14 cellular contexts compared by ENCODE assay signal in the genomic region with DNA sequence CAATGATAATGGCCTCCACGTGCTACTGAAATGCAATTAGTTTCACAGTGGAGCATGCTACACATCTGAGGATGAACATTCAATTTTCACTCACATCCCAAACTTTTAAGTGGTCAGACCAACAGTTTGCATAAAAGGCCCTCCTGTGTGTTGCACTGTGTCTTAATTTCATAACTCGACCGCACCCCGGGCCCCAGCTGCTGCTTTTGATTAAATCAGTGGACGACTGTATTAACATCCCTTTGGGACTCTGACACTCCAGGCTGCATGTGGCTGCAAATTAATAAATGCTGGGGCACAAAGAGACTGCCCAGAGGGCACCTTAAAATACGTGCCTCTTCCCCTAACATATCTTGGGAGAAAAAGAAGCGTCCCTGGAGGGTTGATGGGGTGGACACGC. TPM values are rescaled to one million over a fixed set of nuclear protein-coding genes. Genes with fewer than 3 reads are reported as not detected.
DNase-seq lines count a peak whose midpoint lies in the region; ATAC-seq and TF ChIP-seq lines count a peak whose summit lies in the region.
"Had no signal": no experiment of that assay in that cellular context is flagged by ENCODE, and none has a peak within 500 bp of the region (broad histone marks: within the 10 kb centered on the region; RNA-seq: fewer than 3 reads in every experiment).

No MANE protein-coding gene starts in this region.

- H3K79me2 ChIP-seq in DND-41 (ENCODE audit: insufficient read depth, low read length) (no peaks in the 10 kb centered on the region), MM.1S (ENCODE audit: low read length) (no peaks in the 10 kb centered on the region), Karpas-422 (ENCODE audit: low read length) (no peaks in the 10 kb centered on the region)

- intact Hi-C loops in esophagus muscularis mucosa (cut with DNase I), result no loop called here

- no peak for TF ChIP-seq EP300 in esophagus muscularis mucosa (IDR thresholded peaks at IDR 0.05)

- no peak overlapping the region for H3K4me3 Mint-ChIP-seq in activated naive CD8-positive, alpha-beta T cell treated with anti-CD3 and anti-CD28 coated beads, Interleukin-2, amount 50 U/mL, for 24 hours

- no peak overlapping the region for H3K4me2 ChIP-seq in DND-41 (ENCODE audit: insufficient read depth, low read length)
- H3K4me2 ChIP-seq in MM.1S (ENCODE audit: low read depth, low read length), result no peak overlapping the region
- H3K4me2 ChIP-seq in Karpas-422 (ENCODE audit: low read depth, low read length, poor library complexity, severe bottlenecking), result no peak overlapping the region

- H4K20me1 ChIP-seq in DND-41 (ENCODE audit: insufficient read depth, low read length) (no peaks in the 10 kb centered on the region), MM.1S (ENCODE audit: insufficient read depth, low read length) (no peaks in the 10 kb centered on the region), Karpas-422 (ENCODE audit: insufficient read depth, low read depth, low read length) (no peaks in the 10 kb centered on the region)

- no peak overlapping the region for H3K4me3 ChIP-seq in DND-41 (ENCODE audit: low read depth in 1 of 2, low read length in 2 of 2)
- H3K4me3 ChIP-seq in MM.1S (ENCODE audit: low read length), result no peak overlapping the region
- H3K4me3 ChIP-seq in esophagus muscularis mucosa, result no peak overlapping the region
- no peak overlapping the region for H3K4me3 ChIP-seq in Karpas-422 (ENCODE audit: low read length)
- H3K4me3 ChIP-seq: right lobe of liver, suprapubic skin had no signal

- H3K9me2 ChIP-seq in MM.1S (replicated peaks; ENCODE audit: insufficient read depth, low read length) (no peaks in the 10 kb centered on the region), Karpas-422 (replicated peaks; ENCODE audit: insufficient read depth, low read length) (no peaks in the 10 kb centered on the region)

- H3K27ac Mint-ChIP-seq in activated naive CD8-positive, alpha-beta T cell treated with anti-CD3 and anti-CD28 coated beads, Interleukin-2, amount 50 U/mL, for 24 hours, result peak overlapping the region; percentile 25

- H3K9ac ChIP-seq in DND-41 (ENCODE audit: low read depth, low read length), result no peak overlapping the region
- H3K9ac ChIP-seq in MM.1S (ENCODE audit: low read length), result no peak overlapping the region
- H3K9ac ChIP-seq in Karpas-422 (ENCODE audit: low read length), result no peak overlapping the region

- TF ChIP-seq CTCF in DND-41 (IDR thresholded peaks at IDR 0.05; ENCODE audit: borderline replicate concordance, extremely low read depth, low read length, poor library complexity, severe bottlenecking) (no peak), MM.1S (IDR thresholded peaks at IDR 0.05; ENCODE audit: low read length) (no peak), esophagus muscularis mucosa (IDR thresholded peaks at IDR 0.05) (no peak)

- peaks cover 21% of the 10 kb centered on the region for H3K36me3 Mint-ChIP-seq in activated naive CD8-positive, alpha-beta T cell treated with anti-CD3 and anti-CD28 coated beads, Interleukin-2, amount 50 U/mL, for 24 hours (ENCODE audit: low read depth)

- WGBS in esophagus muscularis mucosa, result 69% methylated on average over 8 of the region's 8 CpGs

- peak; percentile 9 to 10 for DNase-seq in AML-193 (lab: John Stamatoyannopoulos, UW)
- DNase-seq in DND-41, result no peak
- DNase-seq in activated naive CD8-positive, alpha-beta T cell treated with anti-CD3 and anti-CD28 coated beads, Interleukin-2, amount 50 U/mL, for 24 hours, result no peak
- no peak for DNase-seq in MM.1S
- DNase-seq in esophagus muscularis mucosa (ENCODE audit: extremely low spot score), result no peak
- DNase-seq in Karpas-422, result no peak
- DNase-seq: IMR-90, NCI-H1694, NCI-H748 treated with DMSO at 0.1 percent for 48 hours, right lobe of liver, Right ventricle myocardium superior had no signal

- peak overlapping the region; percentile 63 for H2AFZ ChIP-seq in DND-41 (ENCODE audit: low read depth, low read length)
- H2AFZ ChIP-seq in MM.1S (ENCODE audit: low read length), result no peak overlapping the region
- no peak overlapping the region for H2AFZ ChIP-seq in Karpas-422 (ENCODE audit: low read length)

- H3K4me1 Mint-ChIP-seq in activated naive CD8-positive, alpha-beta T cell treated with anti-CD3 and anti-CD28 coated beads, Interleukin-2, amount 50 U/mL, for 24 hours, result peaks cover 11% of the 10 kb centered on the region

- H3K4me1 ChIP-seq in DND-41 (ENCODE audit: insufficient read depth, low read length), result peaks cover 14% of the 10 kb centered on the region
- H3K4me1 ChIP-seq in MM.1S (ENCODE audit: low read length), result no peaks in the 10 kb centered on the region
- H3K4me1 ChIP-seq in esophagus muscularis mucosa, result no peaks in the 10 kb centered on the region
- no peaks in the 10 kb centered on the region for H3K4me1 ChIP-seq in Karpas-422 (ENCODE audit: low read length)
- H3K4me1 ChIP-seq: right lobe of liver, suprapubic skin had no signal

- H3K36me3 ChIP-seq in DND-41 (ENCODE audit: insufficient read depth, low read length), result peaks cover 2% of the 10 kb centered on the region; the same call in 1 of the 2 replicates
- no peaks in the 10 kb centered on the region for H3K36me3 ChIP-seq in MM.1S (replicated peaks; ENCODE audit: insufficient read depth, low read length)
- H3K36me3 ChIP-seq in esophagus muscularis mucosa, result peaks cover 18 to 51% (median 23%) of the 10 kb centered on the region in 4 donors
- no peaks in the 10 kb centered on the region for H3K36me3 ChIP-seq in Karpas-422 (ENCODE audit: insufficient read depth, low read length)
- H3K36me3 ChIP-seq: right lobe of liver had no signal

- H3K27ac ChIP-seq in DND-41 (ENCODE audit: low read length) (peak overlapping the region; percentile 44), MM.1S (ENCODE audit: low read length) (no peak overlapping the region), esophagus muscularis mucosa (replicated peaks in 1 of 4) (no peak overlapping the region), Karpas-422 (ENCODE audit: low read length) (no peak overlapping the region)
- H3K27ac ChIP-seq: right lobe of liver, suprapubic skin had no signal

- no peaks in the 10 kb centered on the region for H3F3A ChIP-seq in MM.1S (ENCODE audit: insufficient read depth, low read length)

- H3K9me3 ChIP-seq in DND-41 (ENCODE audit: insufficient read depth, low read length, severe bottlenecking), result no peaks in the 10 kb centered on the region
- no peaks in the 10 kb centered on the region for H3K9me3 ChIP-seq in MM.1S (replicated peaks; ENCODE audit: insufficient read depth, low read length)
- H3K9me3 ChIP-seq in esophagus muscularis mucosa, result no peaks in the 10 kb centered on the region
- no peaks in the 10 kb centered on the region for H3K9me3 ChIP-seq in Karpas-422 (ENCODE audit: low read length)
- H3K9me3 ChIP-seq: right lobe of liver, suprapubic skin had no signal

- no peak for TF ChIP-seq POLR2A in esophagus muscularis mucosa (IDR thresholded peaks at IDR 0.05; ENCODE audit: low read depth)

- no peaks in the 10 kb centered on the region for H3K27me3 Mint-ChIP-seq in activated naive CD8-positive, alpha-beta T cell treated with anti-CD3 and anti-CD28 coated beads, Interleukin-2, amount 50 U/mL, for 24 hours

- ATAC-seq in DND-41 (ENCODE audit: insufficient read depth, low read depth) (no peak), HG03342 (IDR thresholded peaks at IDR 0.05; ENCODE audit: unreplicated experiment) (peak; percentile 8), HG02798 (IDR thresholded peaks at IDR 0.05; ENCODE audit: poor library complexity, unreplicated experiment) (no peak)
- no peak for ATAC-seq in activated naive CD8-positive, alpha-beta T cell treated with anti-CD3 and anti-CD28 coated beads, Interleukin-2, amount 50 U/mL, for 24 hours
- ATAC-seq: right lobe of liver had no signal

- H3K9me3 Mint-ChIP-seq in activated naive CD8-positive, alpha-beta T cell treated with anti-CD3 and anti-CD28 coated beads, Interleukin-2, amount 50 U/mL, for 24 hours, result no peaks in the 10 kb centered on the region

- H3K27me3 ChIP-seq in DND-41 (ENCODE audit: insufficient read depth, low read length, poor library complexity), result no peaks in the 10 kb centered on the region
- no peaks in the 10 kb centered on the region for H3K27me3 ChIP-seq in MM.1S (replicated peaks; ENCODE audit: insufficient read depth, low read length)
- no peaks in the 10 kb centered on the region for H3K27me3 ChIP-seq in esophagus muscularis mucosa
- H3K27me3 ChIP-seq in Karpas-422 (ENCODE audit: low read length), result no peaks in the 10 kb centered on the region
- H3K27me3 ChIP-seq: right lobe of liver, suprapubic skin had no signal

RNA-seq across cellular contexts. Expression of a gene that starts 18.8 kb away (rescaled TPM):
- 10 to 100 TPM; 29.9 to 47.2 (median 35.2) TPM for total RNA-seq in esophagus muscularis mucosa
- 13.1 and 19.6 TPM in 2 replicates for total RNA-seq in Karpas-422 (2014; rRNA removed; shearing (Covaris generic); ENCODE audit: low replicate concordance)

Comparison
In these comparisons a context has a peak if more than half of its experiments do, and no peak if none do; other contexts are left out.
1. DNase-seq: peak in AML-193 (2 of 2); none in DND-41 (single experiment), activated naive CD8-positive, alpha-beta T cell treated with anti-CD3 and anti-CD28 coated beads, Interleukin-2, amount 50 U/mL, for 24 hours (single experiment), MM.1S (single experiment), esophagus muscularis mucosa (single experiment) and Karpas-422 (single experiment).